ENCODE assay signal across 2 cellular contexts in the genomic region with DNA sequence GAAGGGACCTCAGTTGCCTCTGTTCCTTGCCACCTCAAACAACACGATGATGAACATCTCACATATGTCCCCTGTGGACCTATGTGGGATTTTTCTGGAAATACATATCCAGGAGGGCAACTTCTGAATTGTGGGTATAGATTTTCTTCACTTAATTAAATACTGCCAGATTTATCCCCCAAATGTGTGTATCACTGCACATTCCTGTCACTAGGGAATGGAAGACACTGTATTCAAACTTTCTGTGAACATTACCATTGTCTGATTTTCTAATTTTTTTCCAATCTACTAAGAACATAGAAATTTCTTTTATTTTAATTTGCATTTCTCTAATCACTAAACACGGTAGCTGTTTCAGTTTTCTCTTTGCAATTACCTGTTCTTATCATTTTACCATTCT.
TF ChIP-seq lines count a peak whose summit lies in the region.

No MANE protein-coding gene starts in this region.

TF ChIP-seq in SK-N-SH, 30 proteins besides CTCF, POLR2A, EP300 and RAD21 (continued from another document):
- TF ChIP-seq FOSL2 (IDR thresholded peaks at IDR 0.05; ENCODE audit: borderline replicate concordance, low read depth) (no peak), RXRA (IDR thresholded peaks at IDR 0.05; ENCODE audit: borderline replicate concordance, low read depth) (no peak), USF2 (IDR thresholded peaks at IDR 0.05; ENCODE audit: borderline replicate concordance, low read depth, low read length) (no peak), RCOR1 (IDR thresholded peaks at IDR 0.05; ENCODE audit: low read length) (no peak), SIN3A (IDR thresholded peaks at IDR 0.05; ENCODE audit: borderline replicate concordance, low read depth, low read length) (no peak), MEF2A (IDR thresholded peaks at IDR 0.05; ENCODE audit: borderline replicate concordance, low read depth) (no peak), IRF3 (IDR thresholded peaks at IDR 0.05; ENCODE audit: low read depth, low read length) (no peak), ELF1 (IDR thresholded peaks at IDR 0.05) (no peak), REST (IDR thresholded peaks at IDR 0.05; ENCODE audit: low read depth, low read length) (no peak), NFIC (IDR thresholded peaks at IDR 0.05; ENCODE audit: borderline replicate concordance) (no peak), SMC3 (IDR thresholded peaks at IDR 0.05; ENCODE audit: low read depth, low read length) (no peak)

TF ChIP-seq in SK-N-SH treated with all-trans-retinoic acid at 6 μM for 48 hours, 23 proteins besides CTCF, POLR2A, EP300 and RAD21 (continued from another document):
- no peak for TF ChIP-seq POU6F1 (CRISPR knock-in tag; IDR thresholded peaks at IDR 0.05; ENCODE audit: borderline replicate concordance, low read depth)
- no peak for TF ChIP-seq ZC3H10 (CRISPR knock-in tag; IDR thresholded peaks at IDR 0.05)
- no peak for TF ChIP-seq ZNF565 (CRISPR knock-in tag; conservative IDR thresholded peaks at IDR 0.05; ENCODE audit: low read depth)
